8 cellular contexts compared by ENCODE assay signal in genomic region chr16:54931041-54931756, GRCh38. TPM values are rescaled to one million over a fixed set of nuclear protein-coding genes. Genes with fewer than 3 reads are reported as not detected.
DNase-seq lines count a peak whose midpoint lies in the region; ATAC-seq, FAIRE-seq and TF ChIP-seq lines count a peak whose summit lies in the region.

No MANE protein-coding gene starts in this region.

- peak; percentile 76 for DNase-seq in COLO668 (lab: John Stamatoyannopoulos, UW; ENCODE audit: unreplicated experiment)
- DNase-seq in frontal cortex (ENCODE audit: low spot score in 2 of 2), result peak; percentile 16 to 56
- DNase-seq in retina, result peak; percentile 69
- DNase-seq in globus pallidus (ENCODE audit: low spot score), result no peak

- H3K9me3 ChIP-seq in HUES48 (ENCODE audit: control insufficient read depth, insufficient read depth, low read length), result no peaks in the 10 kb centered on the region

- no peak overlapping the region for H3K9ac ChIP-seq in HUES48 (ENCODE audit: low read depth, low read length)

- no peaks in the 10 kb centered on the region for H3K36me3 ChIP-seq in HUES48 (ENCODE audit: control insufficient read depth, insufficient read depth, low read length)

- H3K27ac ChIP-seq in HUES48 (ENCODE audit: low read depth, low read length), result no peak overlapping the region

- H3K4me1 ChIP-seq in HUES48 (ENCODE audit: control insufficient read depth, insufficient read depth, low read length), result peaks cover 26% of the 10 kb centered on the region

- no peak for ATAC-seq in GM18520 (IDR thresholded peaks at IDR 0.05; ENCODE audit: unreplicated experiment)
- no peak for ATAC-seq in GM19395 (IDR thresholded peaks at IDR 0.05; ENCODE audit: unreplicated experiment)

- H3K27me3 ChIP-seq in HUES48 (ENCODE audit: control insufficient read depth, insufficient read depth, low read length), result peaks cover 78% of the 10 kb centered on the region

- FAIRE-seq in frontal cortex (lab: Jason Lieb, UNC), result no peak

- H3K4me3 ChIP-seq in HUES48 (ENCODE audit: low read depth, low read length) (peak overlapping the region; percentile 67), WI38 (ENCODE audit: low read depth, low read length) (peak overlapping the region; percentile 46; the same call in 1 of the 2 replicates)

- no peak for TF ChIP-seq CTCF in WI38 (IDR thresholded peaks at IDR 0.05; ENCODE audit: low read depth, low read length)

RNA-seq across cellular contexts. Expression of gene IRX5, which starts 0.5 kb away (rescaled TPM):
- 0.41 TPM for total RNA-seq in frontal cortex
